In genomic region chr2:73780242-73780582, GRCh38 we compare ENCODE assay signal across 9 cellular contexts. TPM values are rescaled to one million over a fixed set of nuclear protein-coding genes. Genes with fewer than 3 reads are reported as not detected.
DNase-seq lines count a peak whose midpoint lies in the region; ATAC-seq and TF ChIP-seq lines count a peak whose summit lies in the region.
"Had no signal": no experiment of that assay in that cellular context is flagged by ENCODE, and none has a peak within 500 bp of the region (broad histone marks: within the 10 kb centered on the region; RNA-seq: fewer than 3 reads in every experiment).

No MANE protein-coding gene starts in this region.

- TF ChIP-seq CTCF in right lobe of liver (IDR thresholded peaks at IDR 0.05), result peak in 1 of 4 donors; percentile 2

- intact Hi-C loops in right lobe of liver (cut with DNase I), result no loop called here

- peak overlapping the region; percentile 99 for H3K4me3 Mint-ChIP-seq in activated T-cell treated with anti-CD3 and anti-CD28 coated beads, Interleukin-2, amount 50 U/mL, for 24 hours
- H3K4me3 Mint-ChIP-seq in activated naive CD8-positive, alpha-beta T cell, result peak overlapping the region; percentile 99

- H3K27ac Mint-ChIP-seq in activated T-cell treated with anti-CD3 and anti-CD28 coated beads, Interleukin-2, amount 50 U/mL, for 24 hours, result peak overlapping the region; percentile 99
- H3K27ac Mint-ChIP-seq in activated naive CD8-positive, alpha-beta T cell, result peak overlapping the region; percentile 96

- H3K27me3 ChIP-seq in right lobe of liver, result no peaks in the 10 kb centered on the region
- H3K27me3 ChIP-seq in thymus (ENCODE audit: control insufficient read depth, insufficient read depth), result no peaks in the 10 kb centered on the region

- ATAC-seq in right lobe of liver, result no peak

- H3K9me3 Mint-ChIP-seq in activated T-cell treated with anti-CD3 and anti-CD28 coated beads, Interleukin-2, amount 50 U/mL, for 24 hours, result no peaks in the 10 kb centered on the region
- H3K9me3 Mint-ChIP-seq in activated naive CD8-positive, alpha-beta T cell (ENCODE audit: low read depth), result no peaks in the 10 kb centered on the region

- H3K4me1 Mint-ChIP-seq in activated T-cell treated with anti-CD3 and anti-CD28 coated beads, Interleukin-2, amount 50 U/mL, for 24 hours (ENCODE audit: low read depth), result peaks cover 33% of the 10 kb centered on the region
- peaks cover 36% of the 10 kb centered on the region for H3K4me1 Mint-ChIP-seq in activated naive CD8-positive, alpha-beta T cell (ENCODE audit: low read depth)

- H3K27ac ChIP-seq in right lobe of liver (peak overlapping the region in 1 of 3 donors; percentile 88), thymus (ENCODE audit: low read depth) (no peak overlapping the region)

- TF ChIP-seq POLR2A in right lobe of liver (IDR thresholded peaks at IDR 0.05), result no peak

- H3K4me3 ChIP-seq in right lobe of liver (peak overlapping the region in 2 of 3 donors; percentile 68 to 85), thymus (ENCODE audit: low read length) (peak overlapping the region; percentile 67)

- H3K27me3 Mint-ChIP-seq in activated T-cell treated with anti-CD3 and anti-CD28 coated beads, Interleukin-2, amount 50 U/mL, for 24 hours, result peaks cover 2% of the 10 kb centered on the region
- no peaks in the 10 kb centered on the region for H3K27me3 Mint-ChIP-seq in activated naive CD8-positive, alpha-beta T cell

- H3K36me3 ChIP-seq in right lobe of liver, result peaks cover 0 to 9% (median 3%) of the 10 kb centered on the region in 4 donors
- no peaks in the 10 kb centered on the region for H3K36me3 ChIP-seq in thymus (ENCODE audit: control insufficient read depth, insufficient read depth)

- no peak for DNase-seq in activated T-cell treated with anti-CD3 and anti-CD28 coated beads, Interleukin-2, amount 50 U/mL, for 24 hours
- DNase-seq in activated T-cell treated with anti-CD3 and anti-CD28 coated beads, Interleukin-2, amount 50 U/mL, for 48 hours, result no peak
- no peak for DNase-seq in right lobe of liver
- no peak for DNase-seq in iPS-NIHi11 (ENCODE audit: low spot score)
- no peak for DNase-seq in NCI-H1436 treated with DMSO at 0.1 percent for 48 hours (lab: John Stamatoyannopoulos, UW)
- DNase-seq in Ammon's horn (ENCODE audit: low spot score), result no peak

- H3K4me1 ChIP-seq in right lobe of liver, result peaks cover 0 to 11% (median 0%) of the 10 kb centered on the region in 4 donors
- H3K4me1 ChIP-seq in thymus (ENCODE audit: control insufficient read depth, insufficient read depth, low read length), result no peaks in the 10 kb centered on the region

- H3K36me3 Mint-ChIP-seq in activated T-cell treated with anti-CD3 and anti-CD28 coated beads, Interleukin-2, amount 50 U/mL, for 24 hours (ENCODE audit: low read depth), result peaks cover 36% of the 10 kb centered on the region
- H3K36me3 Mint-ChIP-seq in activated naive CD8-positive, alpha-beta T cell, result peaks cover 3% of the 10 kb centered on the region

- 1% methylated on average over 6 of the region's 6 CpGs for WGBS in right lobe of liver (ENCODE audit: insufficient coverage, low coverage, low lambda C conversion rate, missing lambda C conversion rate)
- 7% methylated on average over 6 of the region's 6 CpGs for WGBS in thymus

- H3K9me3 ChIP-seq in right lobe of liver, result no peaks in the 10 kb centered on the region
- H3K9me3 ChIP-seq in thymus (ENCODE audit: control insufficient read depth), result no peaks in the 10 kb centered on the region

RNA-seq across cellular contexts. Expression of gene DUSP11, which starts 0.3 kb away (rescaled TPM):
- total RNA-seq in right lobe of liver, result 10 to 100 TPM in 2 of 6 experiments, 1 to 10 TPM in 4; 5.7 to 14.2 (median 9.1) TPM
- polyA plus RNA-seq in thymus, result 38.7 TPM

RNA-seq across cellular contexts. Expression of gene C2orf78, which starts 3.8 kb away (rescaled TPM):
- total RNA-seq in right lobe of liver, result under 1 TPM in 1 of 6 experiments, not detected in 5; 0.07 TPM
- polyA plus RNA-seq in thymus, result 0.02 TPM
- total RNA-seq: RPMI7951 had no signal

RNA-seq across cellular contexts. Expression of gene TPRKB, which starts 43.1 kb away (rescaled TPM):
- total RNA-seq in right lobe of liver, result 10 to 100 TPM in 5 of 6 experiments, 1 to 10 TPM in 1; 6.9 to 19.8 (median 11.5) TPM
- 78.2 TPM for polyA plus RNA-seq in thymus

RNA-seq across cellular contexts. Expression of gene STAMBP, which starts 48.5 kb away (rescaled TPM):
- total RNA-seq in right lobe of liver, result 10 to 100 TPM; 10.9 to 23.9 (median 16.9) TPM
- 48.8 TPM for polyA plus RNA-seq in thymus
